ENCODE assay signal across 1 cellular context in genomic region chr2:10818986-10819385, GRCh38.
TF ChIP-seq lines count a peak whose summit lies in the region.

No MANE protein-coding gene starts in this region.

TF ChIP-seq in endothelial cell of umbilical vein, 7 proteins besides CTCF, POLR2A, EP300 and RAD21 (continued from another document):
- TF ChIP-seq JUN (IDR thresholded peaks at IDR 0.05; ENCODE audit: borderline replicate concordance, insufficient read depth, insufficient read length, low read depth) (peak; percentile 13), MYC (IDR thresholded peaks at IDR 0.05; ENCODE audit: low read depth, low read length) (no peak), FOS (IDR thresholded peaks at IDR 0.05; ENCODE audit: borderline replicate concordance, insufficient read depth, low read length) (peak; percentile 44)
